1 cellular context compared by ENCODE assay signal in genomic region chr15:92879949-92880725, GRCh38.
TF ChIP-seq lines count a peak whose summit lies in the region.

No MANE protein-coding gene starts in this region.

TF ChIP-seq in neural cell, 6 proteins besides CTCF, POLR2A, EP300 and RAD21 (continued from another document):
- TF ChIP-seq, protein P1, sequence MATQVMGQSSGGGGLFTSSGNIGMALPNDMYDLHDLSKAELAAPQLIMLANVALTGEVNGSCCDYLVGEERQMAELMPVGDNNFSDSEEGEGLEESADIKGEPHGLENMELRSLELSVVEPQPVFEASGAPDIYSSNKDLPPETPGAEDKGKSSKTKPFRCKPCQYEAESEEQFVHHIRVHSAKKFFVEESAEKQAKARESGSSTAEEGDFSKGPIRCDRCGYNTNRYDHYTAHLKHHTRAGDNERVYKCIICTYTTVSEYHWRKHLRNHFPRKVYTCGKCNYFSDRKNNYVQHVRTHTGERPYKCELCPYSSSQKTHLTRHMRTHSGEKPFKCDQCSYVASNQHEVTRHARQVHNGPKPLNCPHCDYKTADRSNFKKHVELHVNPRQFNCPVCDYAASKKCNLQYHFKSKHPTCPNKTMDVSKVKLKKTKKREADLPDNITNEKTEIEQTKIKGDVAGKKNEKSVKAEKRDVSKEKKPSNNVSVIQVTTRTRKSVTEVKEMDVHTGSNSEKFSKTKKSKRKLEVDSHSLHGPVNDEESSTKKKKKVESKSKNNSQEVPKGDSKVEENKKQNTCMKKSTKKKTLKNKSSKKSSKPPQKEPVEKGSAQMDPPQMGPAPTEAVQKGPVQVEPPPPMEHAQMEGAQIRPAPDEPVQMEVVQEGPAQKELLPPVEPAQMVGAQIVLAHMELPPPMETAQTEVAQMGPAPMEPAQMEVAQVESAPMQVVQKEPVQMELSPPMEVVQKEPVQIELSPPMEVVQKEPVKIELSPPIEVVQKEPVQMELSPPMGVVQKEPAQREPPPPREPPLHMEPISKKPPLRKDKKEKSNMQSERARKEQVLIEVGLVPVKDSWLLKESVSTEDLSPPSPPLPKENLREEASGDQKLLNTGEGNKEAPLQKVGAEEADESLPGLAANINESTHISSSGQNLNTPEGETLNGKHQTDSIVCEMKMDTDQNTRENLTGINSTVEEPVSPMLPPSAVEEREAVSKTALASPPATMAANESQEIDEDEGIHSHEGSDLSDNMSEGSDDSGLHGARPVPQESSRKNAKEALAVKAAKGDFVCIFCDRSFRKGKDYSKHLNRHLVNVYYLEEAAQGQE (IDR thresholded peaks at IDR 0.05; ENCODE audit: borderline replicate concordance) = no peak
- TF ChIP-seq EZH2 (IDR thresholded peaks at IDR 0.05; ENCODE audit: borderline replicate concordance, insufficient read depth, low read length, poor library complexity, severe bottlenecking) (no peak), MXI1 (conservative IDR thresholded peaks at IDR 0.05; ENCODE audit: poor library complexity, severe bottlenecking) (no peak), TAF1 (IDR thresholded peaks at IDR 0.05; ENCODE audit: low read depth) (no peak)
